Comparison of ENCODE assay signal across 13 cellular contexts in the genomic region with DNA sequence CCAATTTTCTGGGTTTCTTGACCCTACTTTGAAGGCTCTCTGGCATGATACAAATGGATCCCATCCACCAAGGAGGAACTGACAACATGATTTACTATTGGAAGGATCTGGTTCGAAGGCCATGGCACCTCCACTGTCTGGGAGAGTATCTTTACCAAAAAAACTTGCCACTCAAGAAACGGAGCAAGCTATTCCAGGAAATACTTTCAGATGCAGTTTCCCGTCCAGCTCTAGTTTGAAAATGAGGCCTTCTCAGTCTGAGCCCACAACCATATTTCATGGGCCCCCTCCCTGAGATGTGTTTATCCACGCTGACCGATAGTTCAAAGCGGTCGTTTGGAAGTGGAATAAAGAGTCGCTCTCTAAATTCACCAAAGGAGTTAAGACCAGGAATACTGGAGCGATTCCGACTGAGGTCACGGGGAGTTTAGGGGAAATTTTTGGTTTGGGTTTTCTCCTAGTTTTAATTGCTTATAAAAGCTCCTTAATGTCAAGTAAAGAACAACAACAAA.
A peak's percentile ranks its signal among the peaks of the same experiment; 100 is the strongest.
DNase-seq lines count a peak whose midpoint lies in the region; ATAC-seq and TF ChIP-seq lines count a peak whose summit lies in the region.
"Had no signal": no experiment of that assay in that cellular context is flagged by ENCODE, and none has a peak within 500 bp of the region (broad histone marks: within the 10 kb centered on the region; RNA-seq: fewer than 3 reads in every experiment).

No MANE protein-coding gene starts in this region.

- peaks cover 32% of the 10 kb centered on the region for H3K36me3 Mint-ChIP-seq in brain
- H3K36me3 Mint-ChIP-seq in osteocyte (ENCODE audit: unreplicated experiment) = peaks cover 13% of the 10 kb centered on the region
- H3K36me3 Mint-ChIP-seq in type B pancreatic cell = peaks cover under 1% of the 10 kb centered on the region
- H3K36me3 Mint-ChIP-seq in activated T-cell treated with anti-CD3 and anti-CD28 coated beads, Interleukin-2, amount 50 U/mL, for 72 hours (ENCODE audit: insufficient read depth in 2 of 2) = no peaks in the 10 kb centered on the region
- H3K36me3 Mint-ChIP-seq: activated naive CD8-positive, alpha-beta T cell treated with anti-CD3 and anti-CD28 coated beads for 36 hours had no signal

- H3K27ac Mint-ChIP-seq in brain = peak overlapping the region; percentile 35 to 97 (median 93)
- peak overlapping the region; percentile 39 for H3K27ac Mint-ChIP-seq in osteocyte (ENCODE audit: unreplicated experiment)
- H3K27ac Mint-ChIP-seq in type B pancreatic cell = peak overlapping the region; percentile 86
- H3K27ac Mint-ChIP-seq in activated T-cell treated with anti-CD3 and anti-CD28 coated beads, Interleukin-2, amount 50 U/mL, for 72 hours = no peak overlapping the region
- H3K27ac Mint-ChIP-seq: activated naive CD8-positive, alpha-beta T cell treated with anti-CD3 and anti-CD28 coated beads for 36 hours; stimulated activated naive CD8-positive, alpha-beta T cell treated with anti-CD3 and anti-CD28 coated beads, Interleukin-15, Interleukin-2, amounts not matched to agents 100 ng/mL and 50 ng/mL, for 24 hours had no signal

- H3K27me3 Mint-ChIP-seq in brain = no peaks in the 10 kb centered on the region
- no peaks in the 10 kb centered on the region for H3K27me3 Mint-ChIP-seq in osteocyte (ENCODE audit: unreplicated experiment)
- H3K27me3 Mint-ChIP-seq in type B pancreatic cell = no peaks in the 10 kb centered on the region
- peaks cover 2% of the 10 kb centered on the region for H3K27me3 Mint-ChIP-seq in activated T-cell treated with anti-CD3 and anti-CD28 coated beads, Interleukin-2, amount 50 U/mL, for 72 hours (ENCODE audit: low read depth)

- DNase-seq in foreskin keratinocyte (no peak), osteocyte (ENCODE audit: extremely low spot score, unreplicated experiment) (no peak), type B pancreatic cell (ENCODE audit: extremely low spot score, unreplicated experiment) (no peak), NCI-H446 treated with DMSO at 0.1 percent for 48 hours (lab: John Stamatoyannopoulos, UW) (no peak)
- no peak for DNase-seq in activated T-cell treated with anti-CD3 and anti-CD28 coated beads, Interleukin-2, amount 50 U/mL, for 72 hours
- DNase-seq: activated naive CD8-positive, alpha-beta T cell treated with anti-CD3 and anti-CD28 coated beads for 36 hours; head of caudate nucleus; Kasumi-1; NCI-H1930 had no signal

- peaks cover 24% of the 10 kb centered on the region for H3K4me1 ChIP-seq in foreskin keratinocyte
- H3K4me1 ChIP-seq: SJSA1 had no signal

- ATAC-seq in foreskin keratinocyte (no peak), GM19324 (IDR thresholded peaks at IDR 0.05; ENCODE audit: low FRiP score, unreplicated experiment) (no peak)
- no peak for ATAC-seq in activated T-cell treated with anti-CD3 and anti-CD28 coated beads, Interleukin-2, amount 50 U/mL, for 72 hours (replicated peaks in 1 of 2)

- H3K4me3 Mint-ChIP-seq in brain (peak overlapping the region in 3 of 5 experiments; percentile 26 to 63 (median 51)), osteocyte (ENCODE audit: unreplicated experiment) (no peak overlapping the region), type B pancreatic cell (peak overlapping the region; percentile 46)
- no peak overlapping the region for H3K4me3 Mint-ChIP-seq in activated T-cell treated with anti-CD3 and anti-CD28 coated beads, Interleukin-2, amount 50 U/mL, for 72 hours
- H3K4me3 Mint-ChIP-seq: activated naive CD8-positive, alpha-beta T cell treated with anti-CD3 and anti-CD28 coated beads for 36 hours; stimulated activated naive CD8-positive, alpha-beta T cell treated with anti-CD3 and anti-CD28 coated beads, Interleukin-15, Interleukin-2, amounts not matched to agents 100 ng/mL and 50 ng/mL, for 24 hours had no signal

- no peaks in the 10 kb centered on the region for H3K27me3 ChIP-seq in foreskin keratinocyte
- H3K27me3 ChIP-seq: SJSA1 had no signal

- TF ChIP-seq CTCF in brain (conservative IDR thresholded peaks at IDR 0.05) (no peak), foreskin keratinocyte (conservative IDR thresholded peaks at IDR 0.05) (no peak), osteocyte (IDR thresholded peaks at IDR 0.05) (no peak), type B pancreatic cell (conservative IDR thresholded peaks at IDR 0.05) (no peak)

- peak overlapping the region; percentile 60 for H3K27ac ChIP-seq in foreskin keratinocyte
- H3K27ac ChIP-seq: SJSA1 had no signal

- H3K4me1 Mint-ChIP-seq in brain = peaks cover 35% of the 10 kb centered on the region
- H3K4me1 Mint-ChIP-seq in osteocyte (ENCODE audit: unreplicated experiment) = peaks cover 42% of the 10 kb centered on the region
- H3K4me1 Mint-ChIP-seq in type B pancreatic cell (ENCODE audit: unreplicated experiment) = peaks cover 40% of the 10 kb centered on the region
- no peaks in the 10 kb centered on the region for H3K4me1 Mint-ChIP-seq in activated T-cell treated with anti-CD3 and anti-CD28 coated beads, Interleukin-2, amount 50 U/mL, for 72 hours (ENCODE audit: low read depth)
- H3K4me1 Mint-ChIP-seq: activated naive CD8-positive, alpha-beta T cell treated with anti-CD3 and anti-CD28 coated beads for 36 hours had no signal

- no peaks in the 10 kb centered on the region for H3K9me3 Mint-ChIP-seq in brain
- H3K9me3 Mint-ChIP-seq in osteocyte (ENCODE audit: unreplicated experiment) = no peaks in the 10 kb centered on the region
- H3K9me3 Mint-ChIP-seq in type B pancreatic cell = no peaks in the 10 kb centered on the region
- H3K9me3 Mint-ChIP-seq in activated T-cell treated with anti-CD3 and anti-CD28 coated beads, Interleukin-2, amount 50 U/mL, for 72 hours = no peaks in the 10 kb centered on the region
- H3K9me3 Mint-ChIP-seq: activated naive CD8-positive, alpha-beta T cell treated with anti-CD3 and anti-CD28 coated beads for 36 hours; stimulated activated naive CD8-positive, alpha-beta T cell treated with anti-CD3 and anti-CD28 coated beads, Interleukin-15, Interleukin-2, amounts not matched to agents 100 ng/mL and 50 ng/mL, for 24 hours had no signal

Comparison
In these comparisons a context has a peak if more than half of its experiments do, and no peak if none do; other contexts are left out.
1. H3K4me3 Mint-ChIP-seq: peak in brain (3 of 5) and type B pancreatic cell (single experiment); none in osteocyte (single experiment) and activated T-cell treated with anti-CD3 and anti-CD28 coated beads, Interleukin-2, amount 50 U/mL, for 72 hours (0 of 2).